1 cellular context compared by ENCODE assay signal in the genomic region with DNA sequence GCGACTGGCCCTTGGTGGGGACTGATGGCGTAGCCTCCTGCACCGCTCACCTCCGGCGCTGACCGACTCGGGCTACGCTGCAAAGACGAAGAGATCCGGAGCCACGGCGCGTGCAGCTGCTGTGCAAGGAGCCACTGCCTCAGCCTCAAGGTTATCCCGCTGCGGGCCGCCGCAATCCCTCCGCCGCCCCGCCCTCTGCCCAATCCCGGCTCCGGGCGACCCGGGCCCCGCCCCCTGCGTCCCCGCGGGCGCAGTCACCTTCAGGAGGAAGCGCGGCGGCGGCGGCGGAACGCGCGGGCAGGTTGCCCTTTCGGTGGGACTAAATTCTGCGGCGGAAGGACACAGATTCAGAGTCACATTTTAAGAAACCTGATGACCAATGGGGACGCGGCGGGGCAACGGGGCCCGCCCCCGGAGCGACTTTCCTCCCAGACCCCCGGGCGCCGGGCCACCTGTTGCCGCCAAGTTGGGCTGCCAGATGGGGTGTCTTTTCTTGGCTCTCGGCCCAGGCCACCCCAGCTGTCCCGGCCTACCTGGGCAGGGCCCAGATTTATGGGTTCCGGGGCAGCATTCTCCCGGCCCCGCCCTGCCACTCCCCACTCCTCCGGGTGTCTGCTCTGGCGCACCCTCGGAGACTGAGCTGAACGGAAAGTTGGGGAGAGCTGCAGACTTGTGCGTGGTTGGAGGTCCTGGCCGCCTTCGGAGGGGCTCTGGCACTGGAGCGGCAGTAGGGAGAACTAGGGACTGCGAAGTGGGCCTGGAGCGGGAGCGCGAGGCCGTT.
TF ChIP-seq lines count a peak whose summit lies in the region.

A gene (minus strand): TSS at position 125 of the 781 bp plus-strand sequence. CDS start 12,093 bp downstream, outside the sequence.

TF ChIP-seq in K562, 482 proteins besides CTCF, POLR2A, EP300 and RAD21 (continued from another document and continues in another):
- TF ChIP-seq KLF16 (IDR thresholded peaks at IDR 0.05) (no peak), NR2C1 (IDR thresholded peaks at IDR 0.05) (no peak), NR2C1 (tag; IDR thresholded peaks at IDR 0.05) (no peak), SLC30A9 (CRISPR knock-in tag; IDR thresholded peaks at IDR 0.05) (no peak), HOXB6 (CRISPR knock-in tag; IDR thresholded peaks at IDR 0.05; ENCODE audit: borderline replicate concordance) (no peak), WHSC1 (IDR thresholded peaks at IDR 0.05; ENCODE audit: low read length) (no peak), SIN3B (IDR thresholded peaks at IDR 0.05; ENCODE audit: low read depth) (peak; percentile 50; the same call in 1 of the 2 replicates), FOXA1 (IDR thresholded peaks at IDR 0.05; ENCODE audit: borderline replicate concordance) (no peak), ZNF174 (CRISPR knock-in tag; IDR thresholded peaks at IDR 0.05) (no peak), XRCC5 (IDR thresholded peaks at IDR 0.05; ENCODE audit: low read depth, low read length) (peak; percentile 84), TAF1 (IDR thresholded peaks at IDR 0.05; ENCODE audit: control insufficient read depth, extremely low read depth, insufficient read depth, low read length, severe bottlenecking) (peak; percentile 91), L3MBTL2 (IDR thresholded peaks at IDR 0.05) (peak; percentile 46; the same call in 1 of the 2 replicates), DPF2 (IDR thresholded peaks at IDR 0.05) (no peak), CEBPB (tag; IDR thresholded peaks at IDR 0.05) (no peak), KAT8 (IDR thresholded peaks at IDR 0.05; ENCODE audit: low read depth) (no peak), BRD9 (IDR thresholded peaks at IDR 0.05; ENCODE audit: low read depth, partially characterized antibody) (no peak), ELF1 (tag; IDR thresholded peaks at IDR 0.05) (peak; percentile 41; the same call in 1 of the 2 replicates), ZNF316 (IDR thresholded peaks at IDR 0.05) (no peak), HNRNPL (IDR thresholded peaks at IDR 0.05; ENCODE audit: low read depth, low read length) (peak; percentile 59; the same call in 1 of the 2 replicates), NCOA2 (IDR thresholded peaks at IDR 0.05; ENCODE audit: partially characterized antibody in 2 of 2) (no peak)
- TF ChIP-seq, protein P1, sequence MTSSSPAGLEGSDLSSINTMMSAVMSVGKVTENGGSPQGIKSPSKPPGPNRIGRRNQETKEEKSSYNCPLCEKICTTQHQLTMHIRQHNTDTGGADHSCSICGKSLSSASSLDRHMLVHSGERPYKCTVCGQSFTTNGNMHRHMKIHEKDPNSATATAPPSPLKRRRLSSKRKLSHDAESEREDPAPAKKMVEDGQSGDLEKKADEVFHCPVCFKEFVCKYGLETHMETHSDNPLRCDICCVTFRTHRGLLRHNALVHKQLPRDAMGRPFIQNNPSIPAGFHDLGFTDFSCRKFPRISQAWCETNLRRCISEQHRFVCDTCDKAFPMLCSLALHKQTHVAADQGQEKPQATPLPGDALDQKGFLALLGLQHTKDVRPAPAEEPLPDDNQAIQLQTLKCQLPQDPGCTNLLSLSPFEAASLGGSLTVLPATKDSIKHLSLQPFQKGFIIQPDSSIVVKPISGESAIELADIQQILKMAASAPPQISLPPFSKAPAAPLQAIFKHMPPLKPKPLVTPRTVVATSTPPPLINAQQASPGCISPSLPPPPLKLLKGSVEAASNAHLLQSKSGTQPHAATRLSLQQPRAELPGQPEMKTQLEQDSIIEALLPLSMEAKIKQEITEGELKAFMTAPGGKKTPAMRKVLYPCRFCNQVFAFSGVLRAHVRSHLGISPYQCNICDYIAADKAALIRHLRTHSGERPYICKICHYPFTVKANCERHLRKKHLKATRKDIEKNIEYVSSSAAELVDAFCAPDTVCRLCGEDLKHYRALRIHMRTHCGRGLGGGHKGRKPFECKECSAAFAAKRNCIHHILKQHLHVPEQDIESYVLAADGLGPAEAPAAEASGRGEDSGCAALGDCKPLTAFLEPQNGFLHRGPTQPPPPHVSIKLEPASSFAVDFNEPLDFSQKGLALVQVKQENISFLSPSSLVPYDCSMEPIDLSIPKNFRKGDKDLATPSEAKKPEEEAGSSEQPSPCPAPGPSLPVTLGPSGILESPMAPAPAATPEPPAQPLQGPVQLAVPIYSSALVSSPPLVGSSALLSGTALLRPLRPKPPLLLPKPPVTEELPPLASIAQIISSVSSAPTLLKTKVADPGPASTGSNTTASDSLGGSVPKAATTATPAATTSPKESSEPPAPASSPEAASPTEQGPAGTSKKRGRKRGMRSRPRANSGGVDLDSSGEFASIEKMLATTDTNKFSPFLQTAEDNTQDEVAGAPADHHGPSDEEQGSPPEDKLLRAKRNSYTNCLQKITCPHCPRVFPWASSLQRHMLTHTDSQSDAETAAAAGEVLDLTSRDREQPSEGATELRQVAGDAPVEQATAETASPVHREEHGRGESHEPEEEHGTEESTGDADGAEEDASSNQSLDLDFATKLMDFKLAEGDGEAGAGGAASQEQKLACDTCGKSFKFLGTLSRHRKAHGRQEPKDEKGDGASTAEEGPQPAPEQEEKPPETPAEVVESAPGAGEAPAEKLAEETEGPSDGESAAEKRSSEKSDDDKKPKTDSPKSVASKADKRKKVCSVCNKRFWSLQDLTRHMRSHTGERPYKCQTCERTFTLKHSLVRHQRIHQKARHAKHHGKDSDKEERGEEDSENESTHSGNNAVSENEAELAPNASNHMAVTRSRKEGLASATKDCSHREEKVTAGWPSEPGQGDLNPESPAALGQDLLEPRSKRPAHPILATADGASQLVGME (CRISPR knock-in tag; IDR thresholded peaks at IDR 0.05): no peak
- TF ChIP-seq, protein P2, sequence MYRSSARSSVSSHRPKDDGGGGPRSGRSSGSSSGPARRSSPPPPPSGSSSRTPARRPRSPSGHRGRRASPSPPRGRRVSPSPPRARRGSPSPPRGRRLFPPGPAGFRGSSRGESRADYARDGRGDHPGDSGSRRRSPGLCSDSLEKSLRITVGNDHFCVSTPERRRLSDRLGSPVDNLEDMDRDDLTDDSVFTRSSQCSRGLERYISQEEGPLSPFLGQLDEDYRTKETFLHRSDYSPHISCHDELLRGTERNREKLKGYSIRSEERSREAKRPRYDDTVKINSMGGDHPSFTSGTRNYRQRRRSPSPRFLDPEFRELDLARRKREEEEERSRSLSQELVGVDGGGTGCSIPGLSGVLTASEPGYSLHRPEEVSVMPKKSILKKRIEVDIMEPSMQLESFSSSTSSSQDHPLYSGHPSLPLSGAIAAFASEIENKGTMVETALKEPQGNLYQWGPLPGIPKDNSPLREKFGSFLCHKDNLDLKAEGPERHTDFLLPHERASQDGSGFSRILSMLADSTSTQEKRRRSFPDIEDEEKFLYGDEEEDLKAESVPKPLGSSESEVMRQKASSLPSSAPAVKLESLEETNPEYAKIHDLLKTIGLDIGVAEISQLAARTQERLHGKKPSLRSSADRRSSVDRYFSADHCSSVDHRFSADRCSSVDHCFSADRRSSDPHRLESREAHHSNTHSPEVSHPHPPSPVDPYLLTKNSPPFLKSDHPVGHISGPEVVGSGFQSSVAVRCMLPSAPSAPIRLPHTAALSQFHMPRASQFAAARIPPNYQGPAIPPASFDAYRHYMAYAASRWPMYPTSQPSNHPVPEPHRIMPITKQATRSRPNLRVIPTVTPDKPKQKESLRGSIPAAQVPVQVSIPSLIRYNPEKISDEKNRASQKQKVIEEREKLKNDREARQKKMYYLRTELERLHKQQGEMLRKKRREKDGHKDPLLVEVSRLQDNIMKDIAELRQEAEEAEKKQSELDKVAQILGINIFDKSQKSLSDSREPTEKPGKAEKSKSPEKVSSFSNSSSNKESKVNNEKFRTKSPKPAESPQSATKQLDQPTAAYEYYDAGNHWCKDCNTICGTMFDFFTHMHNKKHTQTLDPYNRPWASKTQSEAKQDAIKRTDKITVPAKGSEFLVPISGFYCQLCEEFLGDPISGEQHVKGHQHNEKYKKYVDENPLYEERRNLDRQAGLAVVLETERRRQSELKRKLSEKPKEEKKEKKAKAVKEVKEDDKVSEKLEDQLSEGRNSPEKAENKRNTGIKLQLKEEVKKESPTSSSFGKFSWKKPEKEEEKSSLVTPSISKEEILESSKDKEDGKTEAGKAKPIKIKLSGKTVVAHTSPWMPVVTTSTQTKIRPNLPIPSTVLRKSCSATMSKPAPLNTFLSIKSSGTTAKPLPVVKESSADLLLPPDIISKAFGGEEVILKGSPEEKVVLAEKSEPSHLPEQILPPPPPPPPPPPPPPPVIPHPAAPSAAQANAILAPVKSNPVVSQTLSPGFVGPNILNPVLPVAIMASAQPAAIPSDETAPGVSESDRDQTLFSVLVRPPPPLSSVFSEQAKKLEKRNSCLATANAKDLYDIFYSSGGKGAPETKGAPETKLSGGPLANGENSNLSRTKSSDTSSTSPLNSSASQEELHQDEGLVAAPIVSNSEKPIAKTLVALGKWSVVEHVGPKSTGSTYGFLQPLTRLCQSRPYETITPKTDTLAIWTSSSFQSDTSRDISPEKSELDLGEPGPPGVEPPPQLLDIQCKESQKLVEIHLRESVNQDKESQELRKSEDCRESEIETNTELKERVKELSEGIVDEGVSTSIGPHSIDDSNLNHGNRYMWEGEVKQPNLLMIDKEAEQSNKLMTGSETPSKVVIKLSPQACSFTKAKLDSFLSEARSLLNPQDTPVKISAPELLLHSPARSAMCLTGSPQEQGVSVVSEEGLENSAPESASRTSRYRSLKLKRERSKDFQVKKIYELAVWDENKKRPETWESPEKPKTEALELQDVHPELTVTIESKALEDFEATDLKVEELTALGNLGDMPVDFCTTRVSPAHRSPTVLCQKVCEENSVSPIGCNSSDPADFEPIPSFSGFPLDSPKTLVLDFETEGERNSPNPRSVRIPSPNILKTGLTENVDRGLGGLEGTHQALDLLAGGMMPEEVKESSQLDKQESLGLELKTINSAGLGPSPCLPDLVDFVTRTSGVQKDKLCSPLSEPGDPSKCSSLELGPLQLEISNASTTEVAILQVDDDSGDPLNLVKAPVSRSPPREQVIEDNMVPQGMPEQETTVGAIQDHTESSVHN (IDR thresholded peaks at IDR 0.05; ENCODE audit: borderline replicate concordance in 1 of 2, low read depth in 1 of 2): no peak
- TF ChIP-seq, protein P3, sequence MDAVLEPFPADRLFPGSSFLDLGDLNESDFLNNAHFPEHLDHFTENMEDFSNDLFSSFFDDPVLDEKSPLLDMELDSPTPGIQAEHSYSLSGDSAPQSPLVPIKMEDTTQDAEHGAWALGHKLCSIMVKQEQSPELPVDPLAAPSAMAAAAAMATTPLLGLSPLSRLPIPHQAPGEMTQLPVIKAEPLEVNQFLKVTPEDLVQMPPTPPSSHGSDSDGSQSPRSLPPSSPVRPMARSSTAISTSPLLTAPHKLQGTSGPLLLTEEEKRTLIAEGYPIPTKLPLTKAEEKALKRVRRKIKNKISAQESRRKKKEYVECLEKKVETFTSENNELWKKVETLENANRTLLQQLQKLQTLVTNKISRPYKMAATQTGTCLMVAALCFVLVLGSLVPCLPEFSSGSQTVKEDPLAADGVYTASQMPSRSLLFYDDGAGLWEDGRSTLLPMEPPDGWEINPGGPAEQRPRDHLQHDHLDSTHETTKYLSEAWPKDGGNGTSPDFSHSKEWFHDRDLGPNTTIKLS (IDR thresholded peaks at IDR 0.05; ENCODE audit: borderline replicate concordance, low read depth): no peak; the same call in 1 of the 2 replicates
- TF ChIP-seq, protein P4, sequence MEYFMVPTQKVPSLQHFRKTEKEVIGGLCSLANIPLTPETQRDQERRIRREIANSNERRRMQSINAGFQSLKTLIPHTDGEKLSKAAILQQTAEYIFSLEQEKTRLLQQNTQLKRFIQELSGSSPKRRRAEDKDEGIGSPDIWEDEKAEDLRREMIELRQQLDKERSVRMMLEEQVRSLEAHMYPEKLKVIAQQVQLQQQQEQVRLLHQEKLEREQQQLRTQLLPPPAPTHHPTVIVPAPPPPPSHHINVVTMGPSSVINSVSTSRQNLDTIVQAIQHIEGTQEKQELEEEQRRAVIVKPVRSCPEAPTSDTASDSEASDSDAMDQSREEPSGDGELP (CRISPR knock-in tag; IDR thresholded peaks at IDR 0.05; ENCODE audit: borderline replicate concordance): no peak
- TF ChIP-seq, protein P5, sequence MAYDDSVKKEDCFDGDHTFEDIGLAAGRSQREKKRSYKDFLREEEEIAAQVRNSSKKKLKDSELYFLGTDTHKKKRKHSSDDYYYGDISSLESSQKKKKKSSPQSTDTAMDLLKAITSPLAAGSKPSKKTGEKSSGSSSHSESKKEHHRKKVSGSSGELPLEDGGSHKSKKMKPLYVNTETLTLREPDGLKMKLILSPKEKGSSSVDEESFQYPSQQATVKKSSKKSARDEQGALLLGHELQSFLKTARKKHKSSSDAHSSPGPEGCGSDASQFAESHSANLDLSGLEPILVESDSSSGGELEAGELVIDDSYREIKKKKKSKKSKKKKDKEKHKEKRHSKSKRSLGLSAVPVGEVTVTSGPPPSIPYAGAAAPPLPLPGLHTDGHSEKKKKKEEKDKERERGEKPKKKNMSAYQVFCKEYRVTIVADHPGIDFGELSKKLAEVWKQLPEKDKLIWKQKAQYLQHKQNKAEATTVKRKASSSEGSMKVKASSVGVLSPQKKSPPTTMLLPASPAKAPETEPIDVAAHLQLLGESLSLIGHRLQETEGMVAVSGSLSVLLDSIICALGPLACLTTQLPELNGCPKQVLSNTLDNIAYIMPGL (CRISPR knock-in tag; IDR thresholded peaks at IDR 0.05): no peak
- TF ChIP-seq, protein P6, sequence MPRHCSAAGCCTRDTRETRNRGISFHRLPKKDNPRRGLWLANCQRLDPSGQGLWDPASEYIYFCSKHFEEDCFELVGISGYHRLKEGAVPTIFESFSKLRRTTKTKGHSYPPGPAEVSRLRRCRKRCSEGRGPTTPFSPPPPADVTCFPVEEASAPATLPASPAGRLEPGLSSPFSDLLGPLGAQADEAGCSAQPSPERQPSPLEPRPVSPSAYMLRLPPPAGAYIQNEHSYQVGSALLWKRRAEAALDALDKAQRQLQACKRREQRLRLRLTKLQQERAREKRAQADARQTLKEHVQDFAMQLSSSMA (CRISPR knock-in tag; IDR thresholded peaks at IDR 0.05): no peak
- TF ChIP-seq, protein P7, sequence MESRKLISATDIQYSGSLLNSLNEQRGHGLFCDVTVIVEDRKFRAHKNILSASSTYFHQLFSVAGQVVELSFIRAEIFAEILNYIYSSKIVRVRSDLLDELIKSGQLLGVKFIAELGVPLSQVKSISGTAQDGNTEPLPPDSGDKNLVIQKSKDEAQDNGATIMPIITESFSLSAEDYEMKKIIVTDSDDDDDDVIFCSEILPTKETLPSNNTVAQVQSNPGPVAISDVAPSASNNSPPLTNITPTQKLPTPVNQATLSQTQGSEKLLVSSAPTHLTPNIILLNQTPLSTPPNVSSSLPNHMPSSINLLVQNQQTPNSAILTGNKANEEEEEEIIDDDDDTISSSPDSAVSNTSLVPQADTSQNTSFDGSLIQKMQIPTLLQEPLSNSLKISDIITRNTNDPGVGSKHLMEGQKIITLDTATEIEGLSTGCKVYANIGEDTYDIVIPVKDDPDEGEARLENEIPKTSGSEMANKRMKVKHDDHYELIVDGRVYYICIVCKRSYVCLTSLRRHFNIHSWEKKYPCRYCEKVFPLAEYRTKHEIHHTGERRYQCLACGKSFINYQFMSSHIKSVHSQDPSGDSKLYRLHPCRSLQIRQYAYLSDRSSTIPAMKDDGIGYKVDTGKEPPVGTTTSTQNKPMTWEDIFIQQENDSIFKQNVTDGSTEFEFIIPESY (CRISPR knock-in tag; IDR thresholded peaks at IDR 0.05): no peak
- TF ChIP-seq, protein P8, sequence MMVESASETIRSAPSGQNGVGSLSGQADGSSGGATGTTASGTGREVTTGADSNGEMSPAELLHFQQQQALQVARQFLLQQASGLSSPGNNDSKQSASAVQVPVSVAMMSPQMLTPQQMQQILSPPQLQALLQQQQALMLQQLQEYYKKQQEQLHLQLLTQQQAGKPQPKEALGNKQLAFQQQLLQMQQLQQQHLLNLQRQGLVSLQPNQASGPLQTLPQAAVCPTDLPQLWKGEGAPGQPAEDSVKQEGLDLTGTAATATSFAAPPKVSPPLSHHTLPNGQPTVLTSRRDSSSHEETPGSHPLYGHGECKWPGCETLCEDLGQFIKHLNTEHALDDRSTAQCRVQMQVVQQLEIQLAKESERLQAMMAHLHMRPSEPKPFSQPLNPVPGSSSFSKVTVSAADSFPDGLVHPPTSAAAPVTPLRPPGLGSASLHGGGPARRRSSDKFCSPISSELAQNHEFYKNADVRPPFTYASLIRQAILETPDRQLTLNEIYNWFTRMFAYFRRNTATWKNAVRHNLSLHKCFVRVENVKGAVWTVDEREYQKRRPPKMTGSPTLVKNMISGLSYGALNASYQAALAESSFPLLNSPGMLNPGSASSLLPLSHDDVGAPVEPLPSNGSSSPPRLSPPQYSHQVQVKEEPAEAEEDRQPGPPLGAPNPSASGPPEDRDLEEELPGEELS (CRISPR knock-in tag; IDR thresholded peaks at IDR 0.05; ENCODE audit: borderline replicate concordance): peak; percentile 60; the same call in 1 of the 2 replicates
